In genomic region chr1:33349778-33350610, GRCh38 we compare ENCODE assay signal across 8 cellular contexts. TPM values are rescaled to one million over a fixed set of nuclear protein-coding genes. Genes with fewer than 3 reads are reported as not detected.
A peak's percentile ranks its signal among the peaks of the same experiment; 100 is the strongest.
DNase-seq lines count a peak whose midpoint lies in the region; ATAC-seq, FAIRE-seq and TF ChIP-seq lines count a peak whose summit lies in the region.

No MANE protein-coding gene starts in this region.

- DNase-seq in GM12892 (ENCODE audit: insufficient read length) (peak; percentile 88), NCI-H1105 (lab: John Stamatoyannopoulos, UW) (peak; percentile 81), T-helper 1 cell (peak; percentile 66 to 84 (median 74)), amniotic epithelial cell (ENCODE audit: low read depth) (peak; percentile 68), left ventricle myocardium superior (peak; percentile 96), prostate gland (ENCODE audit: low spot score) (peak; percentile 83), ureter (ENCODE audit: low spot score) (peak; percentile 88)

- peak overlapping the region; percentile 91 to 96 for H3K4me3 ChIP-seq in prostate gland

- no peaks in the 10 kb centered on the region for H3K36me3 ChIP-seq in prostate gland

- intact Hi-C loops in left ventricle myocardium superior (cut with micrococcal nuclease) (no loop called here), prostate gland (cut with DNase I) (no loop called here)

- ATAC-seq in HG02642 (IDR thresholded peaks at IDR 0.05; ENCODE audit: poor library complexity, unreplicated experiment) (peak; percentile 81), left ventricle myocardium superior (peak; percentile 86)

- H3K27ac ChIP-seq in prostate gland: peak overlapping the region; percentile 88 to 97

- no peaks in the 10 kb centered on the region for H3K27me3 ChIP-seq in prostate gland (replicated peaks; ENCODE audit: insufficient read depth)

- TF ChIP-seq POLR2A in GM12892 (IDR thresholded peaks at IDR 0.05; ENCODE audit: low read depth, low read length) (peak; percentile 91; the same call in 1 of the 2 replicates), prostate gland (IDR thresholded peaks at IDR 0.05) (peak; percentile 80)

- H3K9me3 ChIP-seq in prostate gland: no peaks in the 10 kb centered on the region

- TF ChIP-seq CTCF in prostate gland (IDR thresholded peaks at IDR 0.05): no peak

- peaks cover 9% of the 10 kb centered on the region for H3K4me1 ChIP-seq in prostate gland (replicated peaks)

- under 1% methylated on average over 58 of the region's 104 CpGs for WGBS in prostate gland

- FAIRE-seq in GM12892 (lab: Jason Lieb, UNC): peak; percentile 92

RNA-seq across cellular contexts. Expression of gene A3GALT2, which starts 29.1 kb away (rescaled TPM):
- polyA plus RNA-seq in GM12892 (2012; ENCODE audit: missing spikeins): not detected
- total RNA-seq in left ventricle myocardium superior (not detected), prostate gland (under 1 TPM in 1 of 2 donors, not detected in 1; 0.46 TPM), ureter (not detected)

Comparison
In these comparisons a context has a peak if more than half of its experiments do, and no peak if none do; other contexts are left out.
1. Peak in every context shown above with its lines: DNase-seq, ATAC-seq, H3K4me3 ChIP-seq and H3K27ac ChIP-seq.